In genomic region chr15:84715442-84716035, GRCh38 we compare ENCODE assay signal across 8 cellular contexts. TPM values are rescaled to one million over a fixed set of nuclear protein-coding genes. Genes with fewer than 3 reads are reported as not detected.
DNase-seq lines count a peak whose midpoint lies in the region; ATAC-seq and TF ChIP-seq lines count a peak whose summit lies in the region.

No MANE protein-coding gene starts in this region.

- H3K14ac ChIP-seq in neuronal stem cell (ENCODE audit: low read length), result no peak overlapping the region

- no peak overlapping the region for H2BK12ac ChIP-seq in neuronal stem cell (ENCODE audit: low read length)

- no peaks in the 10 kb centered on the region for H3K27me3 ChIP-seq in neuronal stem cell (ENCODE audit: control insufficient read depth in 3 of 3, insufficient read depth in 3 of 3, low read depth in 1 of 3, low read length in 3 of 3)

- WGBS in neuronal stem cell (ENCODE audit: extremely low coverage in 2 of 2, insufficient read length in 2 of 2, insufficient replicate concordance in 1 of 2), 2 donors, result no CpG with 5 or more reads among the region's 36 CpGs
- WGBS in urinary bladder, result under 1% methylated on average over 36 of the region's 36 CpGs

- H3K36me3 ChIP-seq in neuronal stem cell (replicated peaks in 1 of 2; ENCODE audit: control insufficient read depth in 2 of 2, insufficient read depth in 2 of 2, low read length in 2 of 2), result peaks cover 0 to 29% of the 10 kb centered on the region in 2 donors
- no peaks in the 10 kb centered on the region for H3K36me3 ChIP-seq in urinary bladder (ENCODE audit: insufficient read depth)

- H3K9ac ChIP-seq in neuronal stem cell (ENCODE audit: low read depth, low read length, poor library complexity), result peak overlapping the region; percentile 85

- peak overlapping the region; percentile 80 for H3K18ac ChIP-seq in neuronal stem cell (ENCODE audit: low read length)

- DNase-seq in SIG-M5 treated with dmso at 0.1 percent for 504 hours (lab: John Stamatoyannopoulos, UW; ENCODE audit: unreplicated experiment) (peak; percentile 12), SIG-M5 (lab: John Stamatoyannopoulos, UW) (no peak), Kasumi-1 (lab: John Stamatoyannopoulos, UW) (peak; percentile 46 to 65), activated T-cell treated with anti-CD3 and anti-CD28 coated beads for 24 hours (ENCODE audit: low read depth) (peak; percentile 48), fibroblast of pulmonary artery (ENCODE audit: low read depth) (peak; percentile 28), neuronal stem cell (ENCODE audit: low spot score) (no peak)

- H2AK5ac ChIP-seq in neuronal stem cell (ENCODE audit: low read depth, low read length), result no peak overlapping the region

- peaks cover 0 to 5% of the 10 kb centered on the region in 2 donors for H3K4me1 ChIP-seq in neuronal stem cell (ENCODE audit: control insufficient read depth in 2 of 2, insufficient read depth in 1 of 2, low read depth in 1 of 2, low read length in 2 of 2)
- H3K4me1 ChIP-seq in urinary bladder (ENCODE audit: insufficient read depth), result no peaks in the 10 kb centered on the region

- peak overlapping the region; percentile 97 for H2BK5ac ChIP-seq in neuronal stem cell (ENCODE audit: low read length)

- H4K91ac ChIP-seq in neuronal stem cell (ENCODE audit: low read depth, low read length, poor library complexity), result no peak overlapping the region

- peak overlapping the region; percentile 96 for H3K23ac ChIP-seq in neuronal stem cell (ENCODE audit: low read depth, low read length, poor library complexity)

- no peak overlapping the region for H4K8ac ChIP-seq in neuronal stem cell (ENCODE audit: low read depth, low read length)

- peak overlapping the region; percentile 96 for H3K27ac ChIP-seq in neuronal stem cell (replicated peaks; ENCODE audit: low read length)
- peak overlapping the region; percentile 92 for H3K27ac ChIP-seq in urinary bladder (ENCODE audit: low read depth)

- ATAC-seq in HG02798 (IDR thresholded peaks at IDR 0.05; ENCODE audit: poor library complexity, unreplicated experiment), result no peak

- H3K4me3 ChIP-seq in fibroblast of pulmonary artery (replicated peaks; ENCODE audit: low read depth, low read length) (peak overlapping the region; percentile 95), neuronal stem cell (ENCODE audit: low read length in 2 of 2) (peak overlapping the region; percentile 82 to 98), urinary bladder (ENCODE audit: low read depth, low read length) (peak overlapping the region; percentile 55)

- H2BK120ac ChIP-seq in neuronal stem cell (ENCODE audit: low read depth, low read length), result no peak overlapping the region

- peaks cover 0 to 4% of the 10 kb centered on the region in 2 donors for H3K9me3 ChIP-seq in neuronal stem cell (replicated peaks in 1 of 2; ENCODE audit: control insufficient read depth in 2 of 2, insufficient read depth in 1 of 2, low read depth in 1 of 2, low read length in 2 of 2)

- peak overlapping the region; percentile 76 for H3K4me2 ChIP-seq in neuronal stem cell (ENCODE audit: insufficient read depth, low read length, poor library complexity, severe bottlenecking)

- no peak overlapping the region for H3K4ac ChIP-seq in neuronal stem cell (ENCODE audit: low read length)

- no peak overlapping the region for H2BK15ac ChIP-seq in neuronal stem cell (ENCODE audit: low read length)

- no peak for TF ChIP-seq CTCF in fibroblast of pulmonary artery (IDR thresholded peaks at IDR 0.05; ENCODE audit: low read length, missing control alignments)

- peak overlapping the region; percentile 98 for H2AFZ ChIP-seq in neuronal stem cell (ENCODE audit: low read length)

- H3K79me1 ChIP-seq in neuronal stem cell (ENCODE audit: low read depth, low read length), result no peaks in the 10 kb centered on the region

RNA-seq across cellular contexts. Expression of gene SEC11A, which starts 0.4 kb away (rescaled TPM):
- 292 TPM for polyA plus RNA-seq in neuronal stem cell (2013, experiment 1 of 2)
- polyA plus RNA-seq in neuronal stem cell (2013, experiment 2 of 2), result 291 TPM
- 152 TPM for total RNA-seq in urinary bladder
- polyA plus RNA-seq in urinary bladder, result 164 TPM

RNA-seq across cellular contexts. Expression of gene ZNF592, which starts 32.9 kb away (rescaled TPM):
- polyA plus RNA-seq in neuronal stem cell (2013, experiment 1 of 2), result 9.5 TPM
- polyA plus RNA-seq in neuronal stem cell (2013, experiment 2 of 2), result 9.8 TPM
- total RNA-seq in urinary bladder, result 10.2 TPM
- 12.7 TPM for polyA plus RNA-seq in urinary bladder

RNA-seq across cellular contexts. Expression of gene NMB, which starts 57.5 kb away (rescaled TPM):
- 7.4 TPM for polyA plus RNA-seq in neuronal stem cell (2013, experiment 1 of 2)
- polyA plus RNA-seq in neuronal stem cell (2013, experiment 2 of 2), result 6.4 TPM
- total RNA-seq in urinary bladder, result 1.6 TPM
- 11.3 TPM for polyA plus RNA-seq in urinary bladder

Comparison
In these comparisons a context has a peak if more than half of its experiments do, and no peak if none do; other contexts are left out.
1. DNase-seq: peak in SIG-M5 treated with dmso at 0.1 percent for 504 hours (single experiment), Kasumi-1 (2 of 2), activated T-cell treated with anti-CD3 and anti-CD28 coated beads for 24 hours (single experiment) and fibroblast of pulmonary artery (single experiment); none in SIG-M5 (single experiment) and neuronal stem cell (single experiment).
2. Peak in every context shown above with its lines, with median percentiles within 50 percentile points of each other: H3K4me3 ChIP-seq.